ENCODE assay signal across 24 cellular contexts in the genomic region with DNA sequence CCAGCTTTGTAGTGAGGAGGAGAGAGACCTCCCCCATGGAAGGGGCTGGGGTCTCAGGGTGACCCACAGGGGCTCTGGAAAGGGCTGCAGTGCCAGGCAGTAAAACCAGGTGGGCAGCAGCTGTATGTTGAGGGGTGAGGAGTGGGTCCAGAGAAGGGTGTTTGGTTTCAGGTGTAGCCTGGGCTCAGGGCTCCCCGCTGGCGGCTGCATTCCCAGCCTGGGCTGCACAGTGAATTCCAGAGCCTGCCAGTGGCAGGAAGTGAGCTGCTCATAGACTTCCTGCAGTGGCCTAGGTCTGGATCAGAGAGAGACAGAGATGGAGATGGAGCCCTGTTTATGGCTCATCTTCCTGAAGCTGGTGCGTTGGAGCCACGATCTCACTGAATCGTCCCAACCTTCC.
DNase-seq lines count a peak whose midpoint lies in the region; ATAC-seq, FAIRE-seq and TF ChIP-seq lines count a peak whose summit lies in the region.
"Had no signal": no experiment of that assay in that cellular context is flagged by ENCODE, and none has a peak within 500 bp of the region (broad histone marks: within the 10 kb centered on the region; RNA-seq: fewer than 3 reads in every experiment).

No MANE protein-coding gene starts in this region.

- CTCF ChIA-PET in WTC11 (lab: Charles Lee), result interaction anchor here (1.1 kb wide), 1 partner anchor 63 kb away, joined by 3 read pairs; no protein-coding TSS in a partner anchor
- CTCF ChIA-PET in RWPE1 (lab: Yijun Ruan, JAX), result no interaction called here

- FAIRE-seq in GM12891 (lab: Jason Lieb, UNC), result no peak
- FAIRE-seq: HTR-8/SVneo had no signal

- H3K36me3 Mint-ChIP-seq in GM23338 (ENCODE audit: low read depth), result no peaks in the 10 kb centered on the region; the same call in 2 of the 3 replicates
- H3K36me3 Mint-ChIP-seq in WTC11, result no peaks in the 10 kb centered on the region
- no peaks in the 10 kb centered on the region for H3K36me3 Mint-ChIP-seq in type B pancreatic cell

- H3K9me3 Mint-ChIP-seq in GM23338 (peaks cover 2% of the 10 kb centered on the region; the same call in 2 of the 3 replicates), WTC11 (peaks cover 10% of the 10 kb centered on the region), type B pancreatic cell (no peaks in the 10 kb centered on the region)
- H3K9me3 Mint-ChIP-seq: activated CD4-positive, alpha-beta memory T cell treated with anti-CD3 and anti-CD28 coated beads, Interleukin-2, amount 10 ng/mL, durations not matched to agents 7 days and 5 days; activated T-cell treated with anti-CD3 and anti-CD28 coated beads, Interleukin-2, amount 50 U/mL, for 24 hours; neural crest cell had no signal

- H3F3A ChIP-seq in GM23338 (replicated peaks; ENCODE audit: low read depth), result no peaks in the 10 kb centered on the region

- no peaks in the 10 kb centered on the region for H3K9me2 ChIP-seq in GM23338 (ENCODE audit: insufficient read depth)

- H3K4me1 Mint-ChIP-seq in GM23338, result no peaks in the 10 kb centered on the region; the same call in 2 of the 3 replicates
- no peaks in the 10 kb centered on the region; the same call in 1 of the 2 replicates for H3K4me1 Mint-ChIP-seq in WTC11
- H3K4me1 Mint-ChIP-seq in type B pancreatic cell (ENCODE audit: unreplicated experiment), result peaks cover 10% of the 10 kb centered on the region
- H3K4me1 Mint-ChIP-seq: activated CD4-positive, alpha-beta memory T cell treated with anti-CD3 and anti-CD28 coated beads, Interleukin-2, amount 10 ng/mL, durations not matched to agents 7 days and 5 days; neural crest cell had no signal

- peak; percentile 81 for ATAC-seq in GM23338
- peak; percentile 68 for ATAC-seq in WTC11
- ATAC-seq: heart left ventricle had no signal

- H3K4me1 ChIP-seq in GM23338 (ENCODE audit: insufficient read depth), result no peaks in the 10 kb centered on the region
- H3K4me1 ChIP-seq: adrenal gland, breast epithelium, heart left ventricle, left ventricle myocardium inferior, testis had no signal

- H3K79me2 ChIP-seq in GM23338 (replicated peaks; ENCODE audit: insufficient read depth), result no peaks in the 10 kb centered on the region

- no peak overlapping the region for H3K27ac ChIP-seq in GM23338 (ENCODE audit: low read depth)
- H3K27ac ChIP-seq in RWPE1, result no peak overlapping the region
- H3K27ac ChIP-seq: adrenal gland, breast epithelium, heart left ventricle, KMS-11, left ventricle myocardium inferior, testis had no signal

- TF ChIP-seq CTCF in GM23338 (conservative IDR thresholded peaks at IDR 0.05; ENCODE audit: low read depth in 2 of 2) (no peak), WTC11 (IDR thresholded peaks at IDR 0.05) (no peak), type B pancreatic cell (conservative IDR thresholded peaks at IDR 0.05) (no peak), RWPE1 (conservative IDR thresholded peaks at IDR 0.05; ENCODE audit: low read depth) (no peak)

- no peaks in the 10 kb centered on the region for H4K20me1 ChIP-seq in GM23338 (replicated peaks; ENCODE audit: insufficient read depth)

- no peak overlapping the region for H3K4me2 ChIP-seq in GM23338
- H3K4me2 ChIP-seq: KMS-11 had no signal

- TF ChIP-seq POLR2A in GM12891 (IDR thresholded peaks at IDR 0.05; ENCODE audit: low read depth, low read length), result no peak

- no peak overlapping the region for H3K27ac Mint-ChIP-seq in GM23338
- peak overlapping the region; percentile 68; the same call in 1 of the 2 replicates for H3K27ac Mint-ChIP-seq in WTC11
- no peak overlapping the region for H3K27ac Mint-ChIP-seq in type B pancreatic cell
- H3K27ac Mint-ChIP-seq: activated CD4-positive, alpha-beta memory T cell treated with anti-CD3 and anti-CD28 coated beads, Interleukin-2, amount 10 ng/mL, durations not matched to agents 7 days and 5 days; activated T-cell treated with anti-CD3 and anti-CD28 coated beads, Interleukin-2, amount 50 U/mL, for 24 hours had no signal

- H3K27me3 ChIP-seq in GM23338 (ENCODE audit: insufficient read depth), result no peaks in the 10 kb centered on the region
- H3K27me3 ChIP-seq: adrenal gland, breast epithelium, testis had no signal

- no peak overlapping the region for H2AFZ ChIP-seq in GM23338

- DNase-seq in GM23338 (ENCODE audit: low spot score) (peak; percentile 23), WTC11 (ENCODE audit: low spot score) (peak; percentile 27), iPS-NIHi7 (ENCODE audit: extremely low spot score) (peak; percentile 32), type B pancreatic cell (ENCODE audit: extremely low spot score, unreplicated experiment) (peak; percentile 47), RWPE1 (ENCODE audit: low spot score) (no peak), GM12891 (ENCODE audit: insufficient read length, low spot score) (no peak), NCI-H2107 (lab: John Stamatoyannopoulos, UW) (no peak)
- DNase-seq: activated CD4-positive, alpha-beta memory T cell treated with anti-CD3 and anti-CD28 coated beads, Interleukin-2, amount 10 ng/mL, durations not matched to agents 7 days and 5 days; activated naive CD4-positive, alpha-beta T cell; activated T-cell treated with anti-CD3 and anti-CD28 coated beads, Interleukin-2, amount 50 U/mL, for 24 hours; DMS53; HCEC 1CT; heart left ventricle; left ventricle myocardium inferior; NCI-H1694 treated with DMSO at 0.1 percent for 48 hours; NCI-H748 treated with DMSO at 0.1 percent for 48 hours; Right ventricle myocardium superior; T1000; testis had no signal

- H3K4me3 ChIP-seq in GM23338, result no peak overlapping the region
- H3K4me3 ChIP-seq: adrenal gland, breast epithelium, heart left ventricle, left ventricle myocardium inferior, testis had no signal

- peaks cover 4% of the 10 kb centered on the region for H3K27me3 Mint-ChIP-seq in GM23338 (ENCODE audit: insufficient read depth, low read depth, poor library complexity)
- no peaks in the 10 kb centered on the region for H3K27me3 Mint-ChIP-seq in WTC11 (ENCODE audit: low read depth)
- H3K27me3 Mint-ChIP-seq in type B pancreatic cell, result peaks cover 19% of the 10 kb centered on the region
- H3K27me3 Mint-ChIP-seq: activated CD4-positive, alpha-beta memory T cell treated with anti-CD3 and anti-CD28 coated beads, Interleukin-2, amount 10 ng/mL, durations not matched to agents 7 days and 5 days had no signal

- POLR2A ChIA-PET in WTC11 (lab: Charles Lee), result no interaction called here
- POLR2A ChIA-PET in RWPE1 (lab: Yijun Ruan, JAX; ENCODE audit: low non-redundant PET), result no interaction called here

- no peaks in the 10 kb centered on the region for H3K36me3 ChIP-seq in GM23338 (ENCODE audit: insufficient read depth)
- H3K36me3 ChIP-seq: adrenal gland, breast epithelium, heart left ventricle, left ventricle myocardium inferior had no signal

- H3K4me3 Mint-ChIP-seq in GM23338 (no peak overlapping the region), WTC11 (no peak overlapping the region), type B pancreatic cell (no peak overlapping the region)
- H3K4me3 Mint-ChIP-seq: activated CD4-positive, alpha-beta memory T cell treated with anti-CD3 and anti-CD28 coated beads, Interleukin-2, amount 10 ng/mL, durations not matched to agents 7 days and 5 days; activated T-cell treated with anti-CD3 and anti-CD28 coated beads, Interleukin-2, amount 50 U/mL, for 24 hours; neural crest cell had no signal

TF ChIP-seq in GM23338, 12 proteins besides CTCF, POLR2A, EP300 and RAD21 (continues in another document):
- TF ChIP-seq STAT1 (IDR thresholded peaks at IDR 0.05; ENCODE audit: unreplicated experiment), result no peak

TF ChIP-seq in WTC11, 78 proteins besides CTCF, POLR2A, EP300 and RAD21 (continues in another document):
- TF ChIP-seq, protein P1, sequence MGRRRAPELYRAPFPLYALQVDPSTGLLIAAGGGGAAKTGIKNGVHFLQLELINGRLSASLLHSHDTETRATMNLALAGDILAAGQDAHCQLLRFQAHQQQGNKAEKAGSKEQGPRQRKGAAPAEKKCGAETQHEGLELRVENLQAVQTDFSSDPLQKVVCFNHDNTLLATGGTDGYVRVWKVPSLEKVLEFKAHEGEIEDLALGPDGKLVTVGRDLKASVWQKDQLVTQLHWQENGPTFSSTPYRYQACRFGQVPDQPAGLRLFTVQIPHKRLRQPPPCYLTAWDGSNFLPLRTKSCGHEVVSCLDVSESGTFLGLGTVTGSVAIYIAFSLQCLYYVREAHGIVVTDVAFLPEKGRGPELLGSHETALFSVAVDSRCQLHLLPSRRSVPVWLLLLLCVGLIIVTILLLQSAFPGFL (CRISPR knock-in tag; IDR thresholded peaks at IDR 0.05; ENCODE audit: borderline replicate concordance), result no peak
- TF ChIP-seq USF2 (CRISPR knock-in tag; IDR thresholded peaks at IDR 0.05) (no peak), MXD4 (CRISPR knock-in tag; IDR thresholded peaks at IDR 0.05; ENCODE audit: borderline replicate concordance) (no peak), SMAD3 (CRISPR knock-in tag; IDR thresholded peaks at IDR 0.05; ENCODE audit: borderline replicate concordance) (no peak)

TF ChIP-seq in GM12891, 5 proteins besides CTCF, POLR2A, EP300 and RAD21:
- no peak for TF ChIP-seq TAF1 (IDR thresholded peaks at IDR 0.05; ENCODE audit: low read depth, low read length)
- no peak for TF ChIP-seq POU2F2 (IDR thresholded peaks at IDR 0.05; ENCODE audit: low read depth, low read length)
- no peak for TF ChIP-seq POLR2AphosphoS5 (IDR thresholded peaks at IDR 0.05; ENCODE audit: low read depth, low read length)
- TF ChIP-seq PAX5 (IDR thresholded peaks at IDR 0.05; ENCODE audit: insufficient read depth, low read length, severe bottlenecking), result no peak
- no peak for TF ChIP-seq SPI1 (IDR thresholded peaks at IDR 0.05; ENCODE audit: low read depth, low read length)

Comparison
In these comparisons a context has a peak if more than half of its experiments do, and no peak if none do; other contexts are left out.
1. DNase-seq: peak in GM23338 (single experiment), WTC11 (single experiment), iPS-NIHi7 (single experiment) and type B pancreatic cell (single experiment); none in RWPE1 (single experiment), GM12891 (single experiment) and NCI-H2107 (single experiment).